ENCODE assay signal across 1 cellular context in genomic region chr1:33473900-33474299, GRCh38.
TF ChIP-seq lines count a peak whose summit lies in the region.

No MANE protein-coding gene starts in this region.

TF ChIP-seq in HepG2, 621 proteins besides CTCF, POLR2A, EP300 and RAD21 (continued from another document):
- TF ChIP-seq ZNF407 (CRISPR knock-in tag; IDR thresholded peaks at IDR 0.05; ENCODE audit: not compliant biosample characterization) (no peak), KLF11 (CRISPR knock-in tag; IDR thresholded peaks at IDR 0.05) (no peak), ETS1 (CRISPR knock-in tag; IDR thresholded peaks at IDR 0.05) (no peak), RFX5 (IDR thresholded peaks at IDR 0.05; ENCODE audit: low read depth, low read length) (no peak), ATF2 (CRISPR knock-in tag; IDR thresholded peaks at IDR 0.05) (no peak), ARNT2 (CRISPR knock-in tag; IDR thresholded peaks at IDR 0.05; ENCODE audit: low read depth) (no peak), KDM5A (IDR thresholded peaks at IDR 0.05; ENCODE audit: borderline replicate concordance, low read length) (no peak), BORCS8-MEF2B (CRISPR knock-in tag; IDR thresholded peaks at IDR 0.05) (no peak), IRX3 (CRISPR knock-in tag; IDR thresholded peaks at IDR 0.05; ENCODE audit: borderline replicate concordance, low read depth) (no peak), ZBTB20 (CRISPR knock-in tag; IDR thresholded peaks at IDR 0.05; ENCODE audit: borderline replicate concordance, low read depth) (no peak), ESRRA (CRISPR knock-in tag; IDR thresholded peaks at IDR 0.05; ENCODE audit: low read depth) (no peak), PHF20 (CRISPR knock-in tag; IDR thresholded peaks at IDR 0.05) (no peak), CEBPB (IDR thresholded peaks at IDR 0.05; ENCODE audit: borderline replicate concordance, low read depth, low read length) (no peak), HNRNPL (IDR thresholded peaks at IDR 0.05; ENCODE audit: low read depth, low read length) (no peak), PRMT3 (CRISPR knock-in tag; IDR thresholded peaks at IDR 0.05; ENCODE audit: borderline replicate concordance, low read depth) (no peak), TFE3 (CRISPR knock-in tag; IDR thresholded peaks at IDR 0.05) (no peak)
